Comparison of ENCODE assay signal across 7 cellular contexts in genomic region chr14:22829661-22830328, GRCh38. TPM values are rescaled to one million over a fixed set of nuclear protein-coding genes. Genes with fewer than 3 reads are reported as not detected.
DNase-seq lines count a peak whose midpoint lies in the region; ATAC-seq and TF ChIP-seq lines count a peak whose summit lies in the region.

Gene MRPL52, plus strand, starts transcription at chr14:22829887. Its CDS starts 26 bp downstream, at chr14:22829913.

- in situ Hi-C loops in astrocyte of the cerebellum (cut with HindIII; ENCODE audit: low sequenced_read_pairs), result no loop called here

- H3K4me3 ChIP-seq in astrocyte of the cerebellum (ENCODE audit: low read depth, low read length), result peak within 1 kb of the TSS; percentile 91

- TF ChIP-seq POLR2A in GM18505 (IDR thresholded peaks at IDR 0.05; ENCODE audit: borderline replicate concordance, extremely low read depth, insufficient read depth, insufficient read length), result peak; percentile 80

- intact Hi-C loops in sciatic nerve (cut with DNase I), result no loop called here

- TF ChIP-seq CTCF in astrocyte of the cerebellum (IDR thresholded peaks at IDR 0.05; ENCODE audit: low read depth, low read length, missing control alignments), result no peak

- ATAC-seq in GM18505 (IDR thresholded peaks at IDR 0.05; ENCODE audit: unreplicated experiment), result peak; percentile 79
- peak; percentile 68 for ATAC-seq in HG02970 (IDR thresholded peaks at IDR 0.05; ENCODE audit: low FRiP score, unreplicated experiment)
- ATAC-seq in sciatic nerve, result peak; percentile 97

- peak; percentile 100 for DNase-seq in NCI-H2029 (lab: John Stamatoyannopoulos, UW)
- peak; percentile 83 for DNase-seq in T-helper 9 cell
- DNase-seq in astrocyte of the cerebellum (ENCODE audit: low read depth), result peak; percentile 67
- DNase-seq in hippocampal formation (lab: John Stamatoyannopoulos, UW), result peak; percentile 87 to 90
- peak; percentile 95 for DNase-seq in sciatic nerve (ENCODE audit: low spot score)

RNA-seq across cellular contexts. Expression of gene MRPL52, which starts in this region (rescaled TPM):
- total RNA-seq in sciatic nerve, result 34.0 TPM

Comparison
In these comparisons a context has a peak if more than half of its experiments do, and no peak if none do; other contexts are left out.
1. Peak in every context shown above with its lines: DNase-seq, ATAC-seq and H3K4me3 ChIP-seq.